Comparison of ENCODE assay signal across 20 cellular contexts in the genomic region with DNA sequence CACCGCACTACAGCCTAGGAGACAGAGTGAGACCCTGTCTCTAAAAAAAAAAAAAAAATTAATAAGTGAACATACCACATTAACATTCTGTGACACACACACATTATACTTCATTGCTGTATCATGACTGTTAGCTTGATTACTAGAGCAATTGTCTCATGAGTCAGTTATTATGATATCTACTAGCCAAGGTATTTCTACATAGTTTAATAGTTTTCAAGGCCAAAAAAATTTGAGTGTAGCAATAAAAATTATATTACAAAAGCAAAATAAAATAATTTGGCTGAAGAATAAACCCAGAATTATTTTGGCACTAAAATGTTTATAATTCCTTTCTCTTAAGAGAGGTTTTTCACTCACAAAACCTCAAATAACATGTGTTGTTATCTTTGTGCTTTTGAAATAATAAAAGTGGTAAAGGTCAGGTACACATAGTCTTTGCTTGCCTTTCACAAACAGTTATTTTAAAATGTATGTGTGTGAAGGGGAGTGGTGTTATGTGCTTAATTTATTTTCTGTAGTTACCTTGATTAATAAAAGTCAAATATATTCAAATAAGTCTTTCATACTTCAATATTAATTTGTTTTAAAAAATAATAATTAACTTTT.
DNase-seq lines count a peak whose midpoint lies in the region; ATAC-seq, FAIRE-seq and TF ChIP-seq lines count a peak whose summit lies in the region.
"Had no signal": no experiment of that assay in that cellular context is flagged by ENCODE, and none has a peak within 500 bp of the region (broad histone marks: within the 10 kb centered on the region; RNA-seq: fewer than 3 reads in every experiment).

No MANE protein-coding gene starts in this region.

- DNase-seq in right cardiac atrium (no peak), cardiac septum (ENCODE audit: low spot score) (no peak), body of pancreas (no peak), kidney (no peak), SIG-M5 treated with dmso at 0.1 percent for 504 hours (lab: John Stamatoyannopoulos, UW; ENCODE audit: unreplicated experiment) (no peak), NCI-H524 treated with DMSO at 0.1 percent for 48 hours (lab: John Stamatoyannopoulos, UW) (no peak)
- DNase-seq: activated CD4-positive, CD25-positive, alpha-beta regulatory T cell treated with anti-CD3 and anti-CD28 coated beads, Interleukin-2, amount 50 U/mL, for 72 hours; activated CD8-positive, alpha-beta memory T cell treated with anti-CD3 and anti-CD28 coated beads, Interleukin-2, amount 10 ng/mL, durations not matched to agents 7 days and 5 days; caudate nucleus; glutamatergic neuron; mucosa of descending colon; MV-4-11; NCI-H2081 treated with DMSO at 0.1 percent for 48 hours; NCI-H774; T-helper 2 cell had no signal

- H3K4me3 ChIP-seq in right cardiac atrium (ENCODE audit: low read length) (no peak overlapping the region), body of pancreas (no peak overlapping the region), kidney (ENCODE audit: low read length in 2 of 2) (no peak overlapping the region)
- H3K4me3 ChIP-seq: mucosa of descending colon, ovary had no signal

- no peak overlapping the region for H3K27ac ChIP-seq in right cardiac atrium (ENCODE audit: low read length)
- H3K27ac ChIP-seq in body of pancreas = no peak overlapping the region
- no peak overlapping the region for H3K27ac ChIP-seq in kidney (ENCODE audit: low read depth in 2 of 2, low read length in 2 of 2)

- no peaks in the 10 kb centered on the region for H3K9me3 ChIP-seq in right cardiac atrium (ENCODE audit: control insufficient read depth, low read length)
- no peaks in the 10 kb centered on the region for H3K9me3 ChIP-seq in body of pancreas
- no peaks in the 10 kb centered on the region for H3K9me3 ChIP-seq in kidney (ENCODE audit: control insufficient read depth in 1 of 2, low read length in 2 of 2)
- H3K9me3 ChIP-seq: mucosa of descending colon, ovary had no signal

- FAIRE-seq in kidney (lab: Jason Lieb, UNC) = peak; percentile 57
- FAIRE-seq: D721Med, islet of Langerhans had no signal

- H3K4me1 ChIP-seq in right cardiac atrium (ENCODE audit: control insufficient read depth, insufficient read depth, low read length) = peaks cover 2% of the 10 kb centered on the region
- H3K4me1 ChIP-seq in body of pancreas = peaks cover 7% of the 10 kb centered on the region
- H3K4me1 ChIP-seq in kidney (ENCODE audit: control insufficient read depth in 1 of 2, insufficient read depth in 1 of 2, low read depth in 1 of 2, low read length in 2 of 2) = no peaks in the 10 kb centered on the region

- H3K36me3 ChIP-seq in body of pancreas (replicated peaks in 1 of 2; ENCODE audit: insufficient read depth in 1 of 2, low read depth in 2 of 2) (no peaks in the 10 kb centered on the region), kidney (ENCODE audit: control insufficient read depth in 1 of 2, insufficient read depth in 2 of 2, low read length in 2 of 2) (no peaks in the 10 kb centered on the region)
- H3K36me3 ChIP-seq: ovary had no signal

- TF ChIP-seq POLR2A in body of pancreas (IDR thresholded peaks at IDR 0.05) = no peak

- TF ChIP-seq CTCF in body of pancreas (IDR thresholded peaks at IDR 0.05) (no peak), kidney (IDR thresholded peaks at IDR 0.05; ENCODE audit: borderline replicate concordance, extremely low read depth, insufficient read depth) (no peak)

- ATAC-seq in right cardiac atrium (peak; percentile 71 to 76), body of pancreas (peak; percentile 52), GM21825 (IDR thresholded peaks at IDR 0.05; ENCODE audit: unreplicated experiment) (no peak), GM21528 (IDR thresholded peaks at IDR 0.05; ENCODE audit: low FRiP score, unreplicated experiment) (no peak)
- ATAC-seq: activated CD8-positive, alpha-beta memory T cell treated with anti-CD3 and anti-CD28 coated beads, Interleukin-2, amount 10 ng/mL, durations not matched to agents 7 days and 5 days; mucosa of descending colon had no signal

- intact Hi-C loops in right cardiac atrium (cut with DNase I) = loop anchor here in 1 of 4 donors (10.0 kb wide), 1 partner anchor 420 kb away; no protein-coding TSS in a partner anchor
- intact Hi-C loops in cardiac septum (cut with DNase I) = no loop called here
- intact Hi-C loops in body of pancreas (cut with DNase I) = no loop called here
- intact Hi-C loops in kidney (cut with DNase I) = no loop called here

- H3K27me3 ChIP-seq in right cardiac atrium (ENCODE audit: control insufficient read depth, insufficient read depth) (no peaks in the 10 kb centered on the region), body of pancreas (no peaks in the 10 kb centered on the region)
- H3K27me3 ChIP-seq: ovary had no signal

- 97% methylated on average over 1 of the region's 1 CpG for WGBS in right cardiac atrium
- 89 to 100% methylated on average over 1 of the region's 1 CpG for WGBS in body of pancreas, 2 donors

- H3K9ac ChIP-seq in kidney (ENCODE audit: low read length in 2 of 2) = no peak overlapping the region

Comparison
In these comparisons a context has a peak if more than half of its experiments do, and no peak if none do; other contexts are left out.
1. ATAC-seq: peak in right cardiac atrium (2 of 2) and body of pancreas (single experiment); none in GM21825 (single experiment) and GM21528 (single experiment).